8 cellular contexts compared by ENCODE assay signal in the genomic region with DNA sequence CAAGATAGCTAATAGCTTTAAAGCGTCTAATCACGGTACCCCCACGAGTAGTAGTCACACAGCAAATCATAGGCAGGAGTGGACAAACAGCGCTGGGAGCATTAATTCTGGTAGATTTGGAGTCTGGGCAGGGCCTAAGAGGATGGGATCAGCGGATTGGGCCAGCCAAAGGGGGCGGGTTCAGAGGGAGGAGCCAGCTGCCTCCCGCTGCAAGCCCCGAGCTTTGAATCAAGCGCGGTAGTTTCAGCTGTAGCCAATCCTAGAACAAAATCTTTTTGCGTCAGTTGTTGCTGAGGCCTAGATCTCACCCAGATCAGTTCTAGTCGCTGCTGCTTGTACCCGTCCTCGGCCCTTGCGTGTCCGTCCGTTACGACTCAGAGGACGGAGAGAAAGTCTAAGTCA.
DNase-seq lines count a peak whose midpoint lies in the region; ATAC-seq lines count a peak whose summit lies in the region.

No MANE protein-coding gene starts in this region.

- peak; percentile 65 for ATAC-seq in GM21390 (IDR thresholded peaks at IDR 0.05; ENCODE audit: unreplicated experiment)

- DNase-seq in COLO829 (ENCODE audit: low spot score) (peak; percentile 99), HUDEP-2 (lab: John Stamatoyannopoulos, UW; ENCODE audit: unreplicated experiment in 76 of 76) (peak in 75 of 76 experiments; percentile 54 to 97 (median 91)), NOMO-1 treated with dmso at 0.1 percent for 144 hours (lab: John Stamatoyannopoulos, UW; ENCODE audit: unreplicated experiment) (peak; percentile 98), activated T-cell treated with anti-CD3 and anti-CD28 coated beads for 1 hour (ENCODE audit: low read depth) (peak; percentile 86), epidermal melanocyte (ENCODE audit: insufficient read length, low spot score) (peak; percentile 96), midbrain (lab: John Stamatoyannopoulos, UW) (peak; percentile 99)
- peak; percentile 79 to 88 for DNase-seq in stimulated activated CD8-positive, alpha-beta memory T cell treated with anti-CD3 and anti-CD28 coated beads, Interleukin-2, amount 100 ng/mL, for 1 hour (ENCODE audit: low read depth in 2 of 2)

Comparison
In these comparisons a context has a peak if more than half of its experiments do, and no peak if none do; other contexts are left out.
1. Peak in every context shown above with its lines: DNase-seq and ATAC-seq.